ENCODE assay signal across 1 cellular context in the genomic region with DNA sequence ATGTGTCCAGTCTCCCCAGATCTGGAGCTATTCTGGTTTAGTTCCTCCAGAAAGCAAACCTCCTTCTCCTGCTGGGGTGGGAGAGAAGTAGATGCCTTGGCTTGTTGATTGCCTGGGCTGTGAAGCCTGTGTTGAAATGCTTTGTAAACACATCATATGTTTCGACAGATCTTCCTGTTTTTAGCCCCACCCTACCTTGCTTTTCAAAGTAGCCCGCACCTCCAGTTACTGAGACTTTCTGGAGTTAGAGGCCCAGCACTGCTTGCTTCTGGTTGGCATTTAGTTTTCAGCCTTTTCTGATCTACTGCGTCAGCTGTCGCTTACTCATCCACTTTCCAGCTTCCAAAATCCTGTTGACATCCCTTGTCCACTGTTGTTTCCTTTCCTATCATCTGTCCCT.
TF ChIP-seq lines count a peak whose summit lies in the region.

No MANE protein-coding gene starts in this region.

TF ChIP-seq in HepG2, 621 proteins besides CTCF, POLR2A, EP300 and RAD21 (continued from another document and continues in another):
- TF ChIP-seq, protein P1, sequence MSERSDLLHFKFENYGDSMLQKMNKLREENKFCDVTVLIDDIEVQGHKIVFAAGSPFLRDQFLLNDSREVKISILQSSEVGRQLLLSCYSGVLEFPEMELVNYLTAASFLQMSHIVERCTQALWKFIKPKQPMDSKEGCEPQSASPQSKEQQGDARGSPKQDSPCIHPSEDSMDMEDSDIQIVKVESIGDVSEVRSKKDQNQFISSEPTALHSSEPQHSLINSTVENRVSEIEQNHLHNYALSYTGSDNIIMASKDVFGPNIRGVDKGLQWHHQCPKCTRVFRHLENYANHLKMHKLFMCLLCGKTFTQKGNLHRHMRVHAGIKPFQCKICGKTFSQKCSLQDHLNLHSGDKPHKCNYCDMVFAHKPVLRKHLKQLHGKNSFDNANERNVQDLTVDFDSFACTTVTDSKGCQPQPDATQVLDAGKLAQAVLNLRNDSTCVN (CRISPR knock-in tag; IDR thresholded peaks at IDR 0.05; ENCODE audit: borderline replicate concordance) = peak; percentile 96
- TF ChIP-seq TMF1 (CRISPR knock-in tag; IDR thresholded peaks at IDR 0.05; ENCODE audit: low read depth) (no peak), KLF16 (CRISPR knock-in tag; IDR thresholded peaks at IDR 0.05) (peak in 1 of 2 experiments; percentile 63; a peak in 2 of 4 replicates), REPIN1 (CRISPR knock-in tag; IDR thresholded peaks at IDR 0.05; ENCODE audit: borderline replicate concordance, low read depth) (no peak), ZNF367 (CRISPR knock-in tag; IDR thresholded peaks at IDR 0.05; ENCODE audit: borderline replicate concordance) (no peak), ADNP (CRISPR knock-in tag; IDR thresholded peaks at IDR 0.05) (no peak), ZNF496 (CRISPR knock-in tag; IDR thresholded peaks at IDR 0.05; ENCODE audit: insufficient replicate concordance) (no peak), LCORL (IDR thresholded peaks at IDR 0.05) (no peak), LCORL (CRISPR knock-in tag; IDR thresholded peaks at IDR 0.05) (0 out of 2 replicates have a peak, but pooled peaks have one; percentile 49), TOPORS (CRISPR knock-in tag; IDR thresholded peaks at IDR 0.05) (no peak), RARA (CRISPR knock-in tag; IDR thresholded peaks at IDR 0.05) (peak; percentile 34; the same call in 1 of the 2 replicates), ZNF772 (CRISPR knock-in tag; IDR thresholded peaks at IDR 0.05) (no peak), ZNF564 (CRISPR knock-in tag; IDR thresholded peaks at IDR 0.05) (no peak), NCOA5 (CRISPR knock-in tag; IDR thresholded peaks at IDR 0.05) (no peak), ZNF121 (CRISPR knock-in tag; IDR thresholded peaks at IDR 0.05) (no peak), ZBTB38 (CRISPR knock-in tag; IDR thresholded peaks at IDR 0.05) (no peak), CCAR2 (optimal IDR thresholded peaks at IDR 0.05; ENCODE audit: low read depth, low read length) (no peak), ZNF530 (CRISPR knock-in tag; IDR thresholded peaks at IDR 0.05; ENCODE audit: low read depth) (no peak), ZNF274 (CRISPR knock-in tag; IDR thresholded peaks at IDR 0.05) (no peak), MYC (CRISPR knock-in tag; IDR thresholded peaks at IDR 0.05; ENCODE audit: borderline replicate concordance) (no peak), ZNF326 (CRISPR knock-in tag; IDR thresholded peaks at IDR 0.05; ENCODE audit: borderline replicate concordance) (no peak), ZNF329 (CRISPR knock-in tag; IDR thresholded peaks at IDR 0.05; ENCODE audit: low read depth) (no peak), ZNF207 (IDR thresholded peaks at IDR 0.05; ENCODE audit: borderline replicate concordance) (no peak), ZBTB7A (CRISPR knock-in tag; IDR thresholded peaks at IDR 0.05) (no peak), FOXA3 (CRISPR knock-in tag; IDR thresholded peaks at IDR 0.05) (peak; percentile 93), MIER3 (CRISPR knock-in tag; IDR thresholded peaks at IDR 0.05; ENCODE audit: borderline replicate concordance) (no peak), CEBPG (CRISPR knock-in tag; IDR thresholded peaks at IDR 0.05) (peak; percentile 63), ZNF333 (CRISPR knock-in tag; IDR thresholded peaks at IDR 0.05; ENCODE audit: borderline replicate concordance) (no peak), ZFP36 (IDR thresholded peaks at IDR 0.05; ENCODE audit: borderline replicate concordance, low read depth, low read length, partially characterized antibody) (no peak), PRMT3 (CRISPR knock-in tag; IDR thresholded peaks at IDR 0.05; ENCODE audit: borderline replicate concordance, low read depth) (no peak), ZNF143 (CRISPR knock-in tag; IDR thresholded peaks at IDR 0.05) (no peak), KLF9 (CRISPR knock-in tag; IDR thresholded peaks at IDR 0.05; ENCODE audit: low read depth) (0 out of 2 replicates have a peak, but pooled peaks have one; percentile 49), MTA3 (CRISPR knock-in tag; IDR thresholded peaks at IDR 0.05) (no peak)
- TF ChIP-seq, protein P2, sequence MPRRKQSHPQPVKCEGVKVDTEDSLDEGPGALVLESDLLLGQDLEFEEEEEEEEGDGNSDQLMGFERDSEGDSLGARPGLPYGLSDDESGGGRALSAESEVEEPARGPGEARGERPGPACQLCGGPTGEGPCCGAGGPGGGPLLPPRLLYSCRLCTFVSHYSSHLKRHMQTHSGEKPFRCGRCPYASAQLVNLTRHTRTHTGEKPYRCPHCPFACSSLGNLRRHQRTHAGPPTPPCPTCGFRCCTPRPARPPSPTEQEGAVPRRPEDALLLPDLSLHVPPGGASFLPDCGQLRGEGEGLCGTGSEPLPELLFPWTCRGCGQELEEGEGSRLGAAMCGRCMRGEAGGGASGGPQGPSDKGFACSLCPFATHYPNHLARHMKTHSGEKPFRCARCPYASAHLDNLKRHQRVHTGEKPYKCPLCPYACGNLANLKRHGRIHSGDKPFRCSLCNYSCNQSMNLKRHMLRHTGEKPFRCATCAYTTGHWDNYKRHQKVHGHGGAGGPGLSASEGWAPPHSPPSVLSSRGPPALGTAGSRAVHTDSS (CRISPR knock-in tag; conservative IDR thresholded peaks at IDR 0.05) = no peak
- TF ChIP-seq, protein P3, sequence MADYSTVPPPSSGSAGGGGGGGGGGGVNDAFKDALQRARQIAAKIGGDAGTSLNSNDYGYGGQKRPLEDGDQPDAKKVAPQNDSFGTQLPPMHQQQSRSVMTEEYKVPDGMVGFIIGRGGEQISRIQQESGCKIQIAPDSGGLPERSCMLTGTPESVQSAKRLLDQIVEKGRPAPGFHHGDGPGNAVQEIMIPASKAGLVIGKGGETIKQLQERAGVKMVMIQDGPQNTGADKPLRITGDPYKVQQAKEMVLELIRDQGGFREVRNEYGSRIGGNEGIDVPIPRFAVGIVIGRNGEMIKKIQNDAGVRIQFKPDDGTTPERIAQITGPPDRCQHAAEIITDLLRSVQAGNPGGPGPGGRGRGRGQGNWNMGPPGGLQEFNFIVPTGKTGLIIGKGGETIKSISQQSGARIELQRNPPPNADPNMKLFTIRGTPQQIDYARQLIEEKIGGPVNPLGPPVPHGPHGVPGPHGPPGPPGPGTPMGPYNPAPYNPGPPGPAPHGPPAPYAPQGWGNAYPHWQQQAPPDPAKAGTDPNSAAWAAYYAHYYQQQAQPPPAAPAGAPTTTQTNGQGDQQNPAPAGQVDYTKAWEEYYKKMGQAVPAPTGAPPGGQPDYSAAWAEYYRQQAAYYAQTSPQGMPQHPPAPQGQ (CRISPR knock-in tag; IDR thresholded peaks at IDR 0.05; ENCODE audit: borderline replicate concordance) = no peak
- TF ChIP-seq, protein P4, sequence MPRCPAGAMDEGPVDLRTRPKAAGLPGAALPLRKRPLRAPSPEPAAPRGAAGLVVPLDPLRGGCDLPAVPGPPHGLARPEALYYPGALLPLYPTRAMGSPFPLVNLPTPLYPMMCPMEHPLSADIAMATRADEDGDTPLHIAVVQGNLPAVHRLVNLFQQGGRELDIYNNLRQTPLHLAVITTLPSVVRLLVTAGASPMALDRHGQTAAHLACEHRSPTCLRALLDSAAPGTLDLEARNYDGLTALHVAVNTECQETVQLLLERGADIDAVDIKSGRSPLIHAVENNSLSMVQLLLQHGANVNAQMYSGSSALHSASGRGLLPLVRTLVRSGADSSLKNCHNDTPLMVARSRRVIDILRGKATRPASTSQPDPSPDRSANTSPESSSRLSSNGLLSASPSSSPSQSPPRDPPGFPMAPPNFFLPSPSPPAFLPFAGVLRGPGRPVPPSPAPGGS (CRISPR knock-in tag; IDR thresholded peaks at IDR 0.05) = no peak
- TF ChIP-seq, protein P5, sequence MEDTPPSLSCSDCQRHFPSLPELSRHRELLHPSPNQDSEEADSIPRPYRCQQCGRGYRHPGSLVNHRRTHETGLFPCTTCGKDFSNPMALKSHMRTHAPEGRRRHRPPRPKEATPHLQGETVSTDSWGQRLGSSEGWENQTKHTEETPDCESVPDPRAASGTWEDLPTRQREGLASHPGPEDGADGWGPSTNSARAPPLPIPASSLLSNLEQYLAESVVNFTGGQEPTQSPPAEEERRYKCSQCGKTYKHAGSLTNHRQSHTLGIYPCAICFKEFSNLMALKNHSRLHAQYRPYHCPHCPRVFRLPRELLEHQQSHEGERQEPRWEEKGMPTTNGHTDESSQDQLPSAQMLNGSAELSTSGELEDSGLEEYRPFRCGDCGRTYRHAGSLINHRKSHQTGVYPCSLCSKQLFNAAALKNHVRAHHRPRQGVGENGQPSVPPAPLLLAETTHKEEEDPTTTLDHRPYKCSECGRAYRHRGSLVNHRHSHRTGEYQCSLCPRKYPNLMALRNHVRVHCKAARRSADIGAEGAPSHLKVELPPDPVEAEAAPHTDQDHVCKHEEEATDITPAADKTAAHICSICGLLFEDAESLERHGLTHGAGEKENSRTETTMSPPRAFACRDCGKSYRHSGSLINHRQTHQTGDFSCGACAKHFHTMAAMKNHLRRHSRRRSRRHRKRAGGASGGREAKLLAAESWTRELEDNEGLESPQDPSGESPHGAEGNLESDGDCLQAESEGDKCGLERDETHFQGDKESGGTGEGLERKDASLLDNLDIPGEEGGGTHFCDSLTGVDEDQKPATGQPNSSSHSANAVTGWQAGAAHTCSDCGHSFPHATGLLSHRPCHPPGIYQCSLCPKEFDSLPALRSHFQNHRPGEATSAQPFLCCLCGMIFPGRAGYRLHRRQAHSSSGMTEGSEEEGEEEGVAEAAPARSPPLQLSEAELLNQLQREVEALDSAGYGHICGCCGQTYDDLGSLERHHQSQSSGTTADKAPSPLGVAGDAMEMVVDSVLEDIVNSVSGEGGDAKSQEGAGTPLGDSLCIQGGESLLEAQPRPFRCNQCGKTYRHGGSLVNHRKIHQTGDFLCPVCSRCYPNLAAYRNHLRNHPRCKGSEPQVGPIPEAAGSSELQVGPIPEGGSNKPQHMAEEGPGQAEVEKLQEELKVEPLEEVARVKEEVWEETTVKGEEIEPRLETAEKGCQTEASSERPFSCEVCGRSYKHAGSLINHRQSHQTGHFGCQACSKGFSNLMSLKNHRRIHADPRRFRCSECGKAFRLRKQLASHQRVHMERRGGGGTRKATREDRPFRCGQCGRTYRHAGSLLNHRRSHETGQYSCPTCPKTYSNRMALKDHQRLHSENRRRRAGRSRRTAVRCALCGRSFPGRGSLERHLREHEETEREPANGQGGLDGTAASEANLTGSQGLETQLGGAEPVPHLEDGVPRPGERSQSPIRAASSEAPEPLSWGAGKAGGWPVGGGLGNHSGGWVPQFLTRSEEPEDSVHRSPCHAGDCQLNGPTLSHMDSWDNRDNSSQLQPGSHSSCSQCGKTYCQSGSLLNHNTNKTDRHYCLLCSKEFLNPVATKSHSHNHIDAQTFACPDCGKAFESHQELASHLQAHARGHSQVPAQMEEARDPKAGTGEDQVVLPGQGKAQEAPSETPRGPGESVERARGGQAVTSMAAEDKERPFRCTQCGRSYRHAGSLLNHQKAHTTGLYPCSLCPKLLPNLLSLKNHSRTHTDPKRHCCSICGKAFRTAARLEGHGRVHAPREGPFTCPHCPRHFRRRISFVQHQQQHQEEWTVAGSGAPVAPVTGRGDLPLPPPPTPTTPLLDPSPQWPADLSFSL (CRISPR knock-in tag; IDR thresholded peaks at IDR 0.05) = no peak
- TF ChIP-seq, protein P6, sequence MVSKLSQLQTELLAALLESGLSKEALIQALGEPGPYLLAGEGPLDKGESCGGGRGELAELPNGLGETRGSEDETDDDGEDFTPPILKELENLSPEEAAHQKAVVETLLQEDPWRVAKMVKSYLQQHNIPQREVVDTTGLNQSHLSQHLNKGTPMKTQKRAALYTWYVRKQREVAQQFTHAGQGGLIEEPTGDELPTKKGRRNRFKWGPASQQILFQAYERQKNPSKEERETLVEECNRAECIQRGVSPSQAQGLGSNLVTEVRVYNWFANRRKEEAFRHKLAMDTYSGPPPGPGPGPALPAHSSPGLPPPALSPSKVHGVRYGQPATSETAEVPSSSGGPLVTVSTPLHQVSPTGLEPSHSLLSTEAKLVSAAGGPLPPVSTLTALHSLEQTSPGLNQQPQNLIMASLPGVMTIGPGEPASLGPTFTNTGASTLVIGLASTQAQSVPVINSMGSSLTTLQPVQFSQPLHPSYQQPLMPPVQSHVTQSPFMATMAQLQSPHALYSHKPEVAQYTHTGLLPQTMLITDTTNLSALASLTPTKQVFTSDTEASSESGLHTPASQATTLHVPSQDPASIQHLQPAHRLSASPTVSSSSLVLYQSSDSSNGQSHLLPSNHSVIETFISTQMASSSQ (IDR thresholded peaks at IDR 0.05; ENCODE audit: low read depth) = no peak
- TF ChIP-seq, protein P6 (CRISPR knock-in tag; IDR thresholded peaks at IDR 0.05; ENCODE audit: borderline replicate concordance) = no peak
- TF ChIP-seq, protein P7, sequence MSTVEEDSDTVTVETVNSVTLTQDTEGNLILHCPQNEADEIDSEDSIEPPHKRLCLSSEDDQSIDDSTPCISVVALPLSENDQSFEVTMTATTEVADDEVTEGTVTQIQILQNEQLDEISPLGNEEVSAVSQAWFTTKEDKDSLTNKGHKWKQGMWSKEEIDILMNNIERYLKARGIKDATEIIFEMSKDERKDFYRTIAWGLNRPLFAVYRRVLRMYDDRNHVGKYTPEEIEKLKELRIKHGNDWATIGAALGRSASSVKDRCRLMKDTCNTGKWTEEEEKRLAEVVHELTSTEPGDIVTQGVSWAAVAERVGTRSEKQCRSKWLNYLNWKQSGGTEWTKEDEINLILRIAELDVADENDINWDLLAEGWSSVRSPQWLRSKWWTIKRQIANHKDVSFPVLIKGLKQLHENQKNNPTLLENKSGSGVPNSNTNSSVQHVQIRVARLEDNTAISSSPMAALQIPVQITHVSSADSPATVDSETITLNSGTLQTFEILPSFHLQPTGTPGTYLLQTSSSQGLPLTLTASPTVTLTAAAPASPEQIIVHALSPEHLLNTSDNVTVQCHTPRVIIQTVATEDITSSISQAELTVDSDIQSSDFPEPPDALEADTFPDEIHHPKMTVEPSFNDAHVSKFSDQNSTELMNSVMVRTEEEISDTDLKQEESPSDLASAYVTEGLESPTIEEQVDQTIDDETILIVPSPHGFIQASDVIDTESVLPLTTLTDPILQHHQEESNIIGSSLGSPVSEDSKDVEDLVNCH (CRISPR knock-in tag; IDR thresholded peaks at IDR 0.05) = no peak
